Comparison of ENCODE assay signal across 11 cellular contexts in genomic region chr4:26048378-26048882, GRCh38.
DNase-seq lines count a peak whose midpoint lies in the region; ATAC-seq and TF ChIP-seq lines count a peak whose summit lies in the region.
"Had no signal": no experiment of that assay in that cellular context is flagged by ENCODE, and none has a peak within 500 bp of the region (broad histone marks: within the 10 kb centered on the region; RNA-seq: fewer than 3 reads in every experiment).

No MANE protein-coding gene starts in this region.

- H3K27me3 ChIP-seq in lung (ENCODE audit: control insufficient read depth, insufficient read depth) (no peaks in the 10 kb centered on the region), subcutaneous abdominal adipose tissue (ENCODE audit: control insufficient read depth in 5 of 5, insufficient read depth in 4 of 5, low read length in 5 of 5) (peaks cover 0 to 4% (median 0%) of the 10 kb centered on the region in 5 donors)

- WGBS in lung, 2 donors, result 58 to 72% methylated on average over 12 of the region's 12 CpGs

- H3K27ac ChIP-seq in lung (ENCODE audit: low read depth in 1 of 2, low read length in 1 of 2) (peak overlapping the region; percentile 49 to 76), subcutaneous abdominal adipose tissue (ENCODE audit: low read depth, low read length) (peak overlapping the region; percentile 79)

- peaks cover 5% of the 10 kb centered on the region for H3K36me3 Mint-ChIP-seq in HFFc6 (ENCODE audit: low read depth)
- H3K36me3 Mint-ChIP-seq in dendritic cell treated with granulocyte-macrophage colony-stimulating factor and Interleukin-4, amounts not matched to agents 40 ng/mL and 50 ng/mL, for 4 days (ENCODE audit: low read depth), result peaks cover 9% of the 10 kb centered on the region
- H3K36me3 Mint-ChIP-seq: naive thymus-derived CD8-positive, alpha-beta T cell had no signal

- DNase-seq in HFFc6 (peak; percentile 85), lung (ENCODE audit: low spot score) (peak; percentile 40), DMS79 (lab: John Stamatoyannopoulos, UW) (no peak)
- no peak for DNase-seq in stimulated activated CD4-positive, alpha-beta T cell treated with anti-CD3 and anti-CD28 coated beads, Interleukin-15, amount 100 ng/mL, for 24 hours
- DNase-seq: activated CD4-positive, alpha-beta T cell treated with anti-CD3 and anti-CD28 coated beads, Interleukin-2, amount 50 U/mL, for 1 hour; naive thymus-derived CD8-positive, alpha-beta T cell; stimulated activated naive CD8-positive, alpha-beta T cell treated with anti-CD3 and anti-CD28 coated beads, Interleukin-15, amount 100 ng/mL, for 72 hours had no signal

- H3K4me1 ChIP-seq in lung (ENCODE audit: control insufficient read depth in 2 of 2, insufficient read depth in 2 of 2, low read length in 2 of 2), result no peaks in the 10 kb centered on the region
- peaks cover 11 to 48% (median 48%) of the 10 kb centered on the region in 5 donors for H3K4me1 ChIP-seq in subcutaneous abdominal adipose tissue (ENCODE audit: control insufficient read depth in 5 of 5, insufficient read depth in 5 of 5, low read length in 5 of 5)

- no peak; the same call in 1 of the 2 replicates for TF ChIP-seq CTCF in HFFc6 (IDR thresholded peaks at IDR 0.05)
- no peak for TF ChIP-seq CTCF in lung (IDR thresholded peaks at IDR 0.05; ENCODE audit: control extremely low read depth, extremely low read depth)

- peak overlapping the region; percentile 99 for H3K27ac Mint-ChIP-seq in HFFc6
- peak overlapping the region; percentile 44 for H3K27ac Mint-ChIP-seq in dendritic cell treated with granulocyte-macrophage colony-stimulating factor and Interleukin-4, amounts not matched to agents 40 ng/mL and 50 ng/mL, for 4 days
- H3K27ac Mint-ChIP-seq: naive thymus-derived CD8-positive, alpha-beta T cell had no signal

- ATAC-seq in lung (ENCODE audit: insufficient read depth, low FRiP score) (peak; percentile 43), GM21825 (IDR thresholded peaks at IDR 0.05; ENCODE audit: unreplicated experiment) (no peak), GM21528 (IDR thresholded peaks at IDR 0.05; ENCODE audit: low FRiP score, unreplicated experiment) (no peak)
- ATAC-seq: naive thymus-derived CD8-positive, alpha-beta T cell; stimulated activated naive CD8-positive, alpha-beta T cell treated with anti-CD3 and anti-CD28 coated beads, Interleukin-15, amount 100 ng/mL, for 72 hours had no signal

- peak overlapping the region; percentile 81 for H3K4me3 Mint-ChIP-seq in HFFc6
- no peak overlapping the region for H3K4me3 Mint-ChIP-seq in dendritic cell treated with granulocyte-macrophage colony-stimulating factor and Interleukin-4, amounts not matched to agents 40 ng/mL and 50 ng/mL, for 4 days
- H3K4me3 Mint-ChIP-seq: naive thymus-derived CD8-positive, alpha-beta T cell; stimulated activated naive CD8-positive, alpha-beta T cell treated with anti-CD3 and anti-CD28 coated beads, Interleukin-15, amount 100 ng/mL, for 72 hours had no signal

- no peaks in the 10 kb centered on the region for H3K36me3 ChIP-seq in lung (ENCODE audit: control insufficient read depth in 2 of 2, insufficient read depth in 2 of 2, low read length in 2 of 2)
- H3K36me3 ChIP-seq in subcutaneous abdominal adipose tissue (ENCODE audit: control insufficient read depth in 5 of 5, insufficient read depth in 5 of 5, low read length in 5 of 5), result no peaks in the 10 kb centered on the region

- H3K27me3 Mint-ChIP-seq in HFFc6 (ENCODE audit: insufficient read depth), result peaks cover 2% of the 10 kb centered on the region
- peaks cover 10% of the 10 kb centered on the region for H3K27me3 Mint-ChIP-seq in dendritic cell treated with granulocyte-macrophage colony-stimulating factor and Interleukin-4, amounts not matched to agents 40 ng/mL and 50 ng/mL, for 4 days

- H3K9me3 ChIP-seq in lung (ENCODE audit: control insufficient read depth in 2 of 2, insufficient read depth in 1 of 2, low read length in 1 of 2), result peaks cover 0 to 2% of the 10 kb centered on the region in 2 donors
- no peaks in the 10 kb centered on the region for H3K9me3 ChIP-seq in subcutaneous abdominal adipose tissue (ENCODE audit: control insufficient read depth in 5 of 5, low read length in 5 of 5)

- H3K4me3 ChIP-seq in lung (no peak overlapping the region), subcutaneous abdominal adipose tissue (ENCODE audit: low read depth in 1 of 5, low read length in 5 of 5) (peak overlapping the region in 3 of 5 donors; percentile 2 to 13 (median 11))

- peaks cover 50% of the 10 kb centered on the region for H3K4me1 Mint-ChIP-seq in HFFc6 (ENCODE audit: low read depth)
- H3K4me1 Mint-ChIP-seq in dendritic cell treated with granulocyte-macrophage colony-stimulating factor and Interleukin-4, amounts not matched to agents 40 ng/mL and 50 ng/mL, for 4 days (ENCODE audit: low read depth), result peaks cover 77% of the 10 kb centered on the region
- H3K4me1 Mint-ChIP-seq: stimulated activated naive CD8-positive, alpha-beta T cell treated with anti-CD3 and anti-CD28 coated beads, Interleukin-15, amount 100 ng/mL, for 72 hours had no signal

- H3K9me3 Mint-ChIP-seq in HFFc6, result no peaks in the 10 kb centered on the region
- H3K9me3 Mint-ChIP-seq in dendritic cell treated with granulocyte-macrophage colony-stimulating factor and Interleukin-4, amounts not matched to agents 40 ng/mL and 50 ng/mL, for 4 days, result no peaks in the 10 kb centered on the region
- H3K9me3 Mint-ChIP-seq: naive thymus-derived CD8-positive, alpha-beta T cell had no signal

- intact Hi-C loops in dendritic cell treated with granulocyte-macrophage colony-stimulating factor and Interleukin-4, amounts not matched to agents 40 ng/mL and 50 ng/mL, for 4 days (cut with micrococcal nuclease), result no loop called here

- peak overlapping the region in 3 of 5 donors; percentile 6 to 67 (median 49) for H3K9ac ChIP-seq in subcutaneous abdominal adipose tissue (ENCODE audit: low read length in 5 of 5)

Comparison
In these comparisons a context has a peak if more than half of its experiments do, and no peak if none do; other contexts are left out.
1. DNase-seq: peak in HFFc6 (single experiment) and lung (single experiment); none in DMS79 (single experiment) and stimulated activated CD4-positive, alpha-beta T cell treated with anti-CD3 and anti-CD28 coated beads, Interleukin-15, amount 100 ng/mL, for 24 hours (single experiment).